In the genomic region with DNA sequence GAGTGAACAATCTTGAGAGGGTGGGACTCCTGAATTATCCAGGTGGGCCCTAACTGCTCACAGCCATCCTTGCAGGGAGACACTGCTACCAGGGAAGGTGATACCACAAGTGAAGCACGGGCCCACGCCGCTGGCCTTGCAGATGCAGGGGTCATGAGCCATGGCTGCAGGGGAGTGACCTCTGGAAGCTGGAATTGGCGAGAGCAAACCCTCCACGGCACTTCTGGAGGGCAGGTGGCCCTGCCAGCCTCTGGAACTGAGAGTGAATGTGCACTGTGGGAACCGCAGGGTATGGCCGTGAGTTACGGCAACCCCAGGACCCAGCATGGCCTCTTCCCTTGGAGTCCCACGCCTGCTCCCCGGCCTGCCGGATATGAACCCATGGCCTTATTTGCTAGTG, we compare ENCODE assay signal across 14 cellular contexts. TPM values are rescaled to one million over a fixed set of nuclear protein-coding genes. Genes with fewer than 3 reads are reported as not detected.
DNase-seq lines count a peak whose midpoint lies in the region; ATAC-seq, FAIRE-seq and TF ChIP-seq lines count a peak whose summit lies in the region.
"Had no signal": no experiment of that assay in that cellular context is flagged by ENCODE, and none has a peak within 500 bp of the region (broad histone marks: within the 10 kb centered on the region; RNA-seq: fewer than 3 reads in every experiment).

No MANE protein-coding gene starts in this region.

- ATAC-seq in Right ventricle myocardium superior (ENCODE audit: poor library complexity): no peak
- ATAC-seq in IMR-90 (ENCODE audit: low read depth): no peak
- no peak for ATAC-seq in psoas muscle
- no peak for ATAC-seq in GM18907 (IDR thresholded peaks at IDR 0.05; ENCODE audit: unreplicated experiment)
- ATAC-seq: HCT116 had no signal

- no peak overlapping the region for H3K56ac ChIP-seq in IMR-90 (ENCODE audit: extremely low read depth, insufficient read depth, low read length)

- peaks cover 0 to 8% of the 10 kb centered on the region in 2 donors for H3K4me1 ChIP-seq in right atrium auricular region
- peaks cover 13% of the 10 kb centered on the region; the same call in 1 of the 2 replicates for H3K4me1 ChIP-seq in IMR-90 (ENCODE audit: control insufficient read depth, insufficient read depth, low read length)
- peaks cover 0 to 9% of the 10 kb centered on the region in 2 donors for H3K4me1 ChIP-seq in kidney (ENCODE audit: control insufficient read depth in 1 of 2, insufficient read depth in 1 of 2, low read depth in 1 of 2, low read length in 2 of 2)
- H3K4me1 ChIP-seq in psoas muscle: no peaks in the 10 kb centered on the region

- no peak overlapping the region for H3K14ac ChIP-seq in IMR-90 (replicated peaks; ENCODE audit: low read depth, low read length)

- no peak overlapping the region for H3K23ac ChIP-seq in IMR-90 (ENCODE audit: low read depth, low read length)

- peak overlapping the region; percentile 10 for H2AFZ ChIP-seq in IMR-90 (replicated peaks; ENCODE audit: low read length, poor library complexity)

- no peak overlapping the region for H2BK120ac ChIP-seq in IMR-90 (ENCODE audit: low read depth, low read length)

- H3K4me3 ChIP-seq in right atrium auricular region (no peak overlapping the region), IMR-90 (ENCODE audit: insufficient read depth, low read depth, low read length) (no peak overlapping the region), kidney (ENCODE audit: low read length in 2 of 2) (no peak overlapping the region), psoas muscle (no peak overlapping the region)

- H2AK5ac ChIP-seq in IMR-90 (ENCODE audit: low read depth, low read length): no peak overlapping the region

- no peak for TF ChIP-seq POLR2A in IMR-90 (IDR thresholded peaks at IDR 0.05; ENCODE audit: low read depth, low read length)

- no peak overlapping the region for H3K4me2 ChIP-seq in IMR-90 (ENCODE audit: low read depth, low read length)

- H4K91ac ChIP-seq in IMR-90 (ENCODE audit: insufficient read depth, low read depth, low read length): no peak overlapping the region

- in situ Hi-C loops in IMR-90 (cut with MboI; ENCODE audit: low sequenced_read_pairs): no loop called here

- no peak for FAIRE-seq in kidney (lab: Jason Lieb, UNC)

- no peaks in the 10 kb centered on the region for H3K9me3 ChIP-seq in right atrium auricular region
- no peaks in the 10 kb centered on the region for H3K9me3 ChIP-seq in IMR-90 (ENCODE audit: control insufficient read depth, insufficient read depth, low read length)
- H3K9me3 ChIP-seq in kidney (ENCODE audit: control insufficient read depth in 1 of 2, low read length in 2 of 2): no peaks in the 10 kb centered on the region
- H3K9me3 ChIP-seq in psoas muscle: no peaks in the 10 kb centered on the region

- WGBS in IMR-90 (ENCODE audit: extremely low coverage in 2 of 2, insufficient read length in 1 of 2), 2 experiments: 82% methylated on average over 8 of the region's 11 CpGs; no CpG with 5 or more reads in 1 of the 2 experiments
- 86 to 92% (median 90%) methylated on average over 11 of the region's 11 CpGs for WGBS in psoas muscle, 3 donors

- H4K20me1 ChIP-seq in IMR-90 (ENCODE audit: insufficient read depth, low read length): peaks cover 9% of the 10 kb centered on the region

- TF ChIP-seq CTCF in right atrium auricular region (IDR thresholded peaks at IDR 0.05): no peak
- TF ChIP-seq CTCF in IMR-90 (conservative IDR thresholded peaks at IDR 0.05; ENCODE audit: low read depth, low read length): no peak
- TF ChIP-seq CTCF in kidney (IDR thresholded peaks at IDR 0.05; ENCODE audit: borderline replicate concordance, extremely low read depth, insufficient read depth): no peak
- no peak for TF ChIP-seq CTCF in psoas muscle (IDR thresholded peaks at IDR 0.05)
- TF ChIP-seq CTCF in nephron progenitor cell (IDR thresholded peaks at IDR 0.05): no peak

- H3K4me3 Mint-ChIP-seq in nephron progenitor cell: no peak overlapping the region
- H3K4me3 Mint-ChIP-seq: CD4-positive, alpha-beta T cell had no signal

- CTCF ChIA-PET in IMR-90 (lab: Yijun Ruan, JAX): no interaction called here

- BruUV-seq in IMR-90 (replicated peaks; lab: Mats Ljungman, UMichigan): no TSS peak

- no peaks in the 10 kb centered on the region for H3K27me3 ChIP-seq in right atrium auricular region
- H3K27me3 ChIP-seq in IMR-90 (ENCODE audit: control insufficient read depth, insufficient read depth, low read length): peaks cover 3% of the 10 kb centered on the region
- H3K27me3 ChIP-seq in psoas muscle (ENCODE audit: insufficient read depth in 3 of 3, low read length in 2 of 3): no peaks in the 10 kb centered on the region

- H3K36me3 Mint-ChIP-seq in nephron progenitor cell (ENCODE audit: low read depth): peaks cover 4% of the 10 kb centered on the region

- H3K9me1 ChIP-seq in IMR-90 (ENCODE audit: insufficient read depth, low read length): peaks cover 3% of the 10 kb centered on the region; the same call in 1 of the 2 replicates

- H2BK5ac ChIP-seq in IMR-90 (ENCODE audit: low read depth, low read length, poor library complexity, severe bottlenecking): no peak overlapping the region

- no peak overlapping the region for H2BK20ac ChIP-seq in IMR-90 (ENCODE audit: low read depth, low read length)

- H3K18ac ChIP-seq in IMR-90 (ENCODE audit: low read depth, low read length): no peak overlapping the region

- POLR2A ChIA-PET in IMR-90 (lab: Charles Lee; ENCODE audit: unreplicated experiment): no interaction called here

- H3K79me1 ChIP-seq in IMR-90 (ENCODE audit: low read depth in 1 of 2, low read length in 2 of 2): no peaks in the 10 kb centered on the region

- no peak overlapping the region for H2AK9ac ChIP-seq in IMR-90 (replicated peaks; ENCODE audit: low read depth, low read length, poor library complexity)

- H3K27ac Mint-ChIP-seq in nephron progenitor cell: no peak overlapping the region
- H3K27ac Mint-ChIP-seq: CD4-positive, alpha-beta T cell had no signal

- DNase-seq in Right ventricle myocardium superior: peak; percentile 29
- DNase-seq in right atrium auricular region (ENCODE audit: low spot score): no peak
- no peak for DNase-seq in IMR-90
- peak; percentile 62 for DNase-seq in kidney
- peak; percentile 6 to 35 for DNase-seq in psoas muscle
- no peak for DNase-seq in effector CD4-positive, alpha-beta T cell
- DNase-seq in nephron progenitor cell: no peak
- DNase-seq: ACHN; C1 segment of cervical spinal cord; Calu3; CD4-positive, alpha-beta T cell; DMS 273 treated with DMSO at 0.1 percent for 48 hours had no signal

- H3K27ac ChIP-seq in right atrium auricular region: no peak overlapping the region
- H3K27ac ChIP-seq in IMR-90 (ENCODE audit: insufficient read depth, low read length): no peak overlapping the region
- H3K27ac ChIP-seq in kidney (ENCODE audit: low read depth in 2 of 2, low read length in 2 of 2): no peak overlapping the region
- no peak overlapping the region for H3K27ac ChIP-seq in psoas muscle

- peaks cover 12% of the 10 kb centered on the region for H3K27me3 Mint-ChIP-seq in nephron progenitor cell (ENCODE audit: low read depth, poor library complexity)
- H3K27me3 Mint-ChIP-seq: CD4-positive, alpha-beta T cell had no signal

- H4K8ac ChIP-seq in IMR-90 (ENCODE audit: low read depth in 2 of 2, low read length in 2 of 2): no peak overlapping the region

- no peak for TF ChIP-seq RAD21 in IMR-90 (IDR thresholded peaks at IDR 0.05; ENCODE audit: low read length)

- no peak overlapping the region for H3K4ac ChIP-seq in IMR-90 (ENCODE audit: low read depth, low read length)

- H4K5ac ChIP-seq in IMR-90 (ENCODE audit: low read depth, low read length): no peak overlapping the region

- intact Hi-C loops in Right ventricle myocardium superior (cut with DNase I) (no loop called here), IMR-90 (cut with micrococcal nuclease) (loop anchor here (5.0 kb wide), 1 partner anchor 37 kb away; a partner anchor contains a TSS), kidney (cut with DNase I) (no loop called here), psoas muscle (cut with DNase I) (no loop called here)

- H3K9me3 Mint-ChIP-seq in nephron progenitor cell: peaks cover 4% of the 10 kb centered on the region
- H3K9me3 Mint-ChIP-seq: CD4-positive, alpha-beta T cell had no signal

- H3K9ac ChIP-seq in IMR-90 (ENCODE audit: low read depth, low read length): no peak overlapping the region
- H3K9ac ChIP-seq in kidney (ENCODE audit: low read length in 2 of 2): no peak overlapping the region

- H3K4me1 Mint-ChIP-seq in nephron progenitor cell: peaks cover 67% of the 10 kb centered on the region

- dilution Hi-C loops in IMR-90 (cut with HindIII; ENCODE audit: low sequenced_read_pairs, unreplicated experiment): no loop called here

- no peak overlapping the region for H2BK15ac ChIP-seq in IMR-90 (ENCODE audit: low read depth, low read length)

- H3K36me3 ChIP-seq in right atrium auricular region: no peaks in the 10 kb centered on the region
- H3K36me3 ChIP-seq in IMR-90 (ENCODE audit: control insufficient read depth, insufficient read depth, low read length): no peaks in the 10 kb centered on the region
- H3K36me3 ChIP-seq in kidney (ENCODE audit: control insufficient read depth in 1 of 2, insufficient read depth in 2 of 2, low read length in 2 of 2): no peaks in the 10 kb centered on the region
- H3K36me3 ChIP-seq in psoas muscle (ENCODE audit: insufficient read depth in 1 of 2, low read depth in 1 of 2): no peaks in the 10 kb centered on the region

TF ChIP-seq in IMR-90, 13 proteins besides CTCF, POLR2A, EP300 and RAD21:
- TF ChIP-seq SMC3 (IDR thresholded peaks at IDR 0.05; ENCODE audit: low read depth, low read length): no peak

RNA-seq across cellular contexts. Expression of a gene that starts 37.5 kb away (rescaled TPM):
- total RNA-seq in Right ventricle myocardium superior: 5.9 TPM
- total RNA-seq in right atrium auricular region: 1 to 10 TPM; 2.6 to 3.7 TPM
- 5.0 TPM in 2 replicates for total RNA-seq in IMR-90 (2012; rRNA removed)
- 8.3 and 9.0 TPM in 2 replicates for polyA plus RNA-seq in IMR-90 (2012; rRNA removed)
- 10.5 and 10.6 TPM in 2 replicates for polyA plus RNA-seq in IMR-90 (2012; cell fraction: cytosol; rRNA removed)
- polyA plus RNA-seq in IMR-90 (2012; cell fraction: nucleus; rRNA removed; ENCODE audit: low replicate concordance): 5.9 and 10.3 TPM in 2 replicates
- 14.4 TPM for total RNA-seq in kidney
- polyA plus RNA-seq in kidney (ENCODE audit: insufficient read depth, low read depth, low replicate concordance): 11.6 TPM
- total RNA-seq in psoas muscle: 1 to 10 TPM; 5.6 to 7.0 (median 6.1) TPM
- 10 to 100 TPM in 1 of 3 donors, 1 to 10 TPM in 2; 3.6 to 11.7 (median 8.1) TPM for polyA plus RNA-seq in psoas muscle

Comparison
In these comparisons a context has a peak if more than half of its experiments do, and no peak if none do; other contexts are left out.
1. DNase-seq: peak in Right ventricle myocardium superior (single experiment), kidney (single experiment) and psoas muscle (2 of 2); none in right atrium auricular region (single experiment), IMR-90 (single experiment), effector CD4-positive, alpha-beta T cell (single experiment) and nephron progenitor cell (single experiment).